ENCODE assay signal across 18 cellular contexts in the genomic region with DNA sequence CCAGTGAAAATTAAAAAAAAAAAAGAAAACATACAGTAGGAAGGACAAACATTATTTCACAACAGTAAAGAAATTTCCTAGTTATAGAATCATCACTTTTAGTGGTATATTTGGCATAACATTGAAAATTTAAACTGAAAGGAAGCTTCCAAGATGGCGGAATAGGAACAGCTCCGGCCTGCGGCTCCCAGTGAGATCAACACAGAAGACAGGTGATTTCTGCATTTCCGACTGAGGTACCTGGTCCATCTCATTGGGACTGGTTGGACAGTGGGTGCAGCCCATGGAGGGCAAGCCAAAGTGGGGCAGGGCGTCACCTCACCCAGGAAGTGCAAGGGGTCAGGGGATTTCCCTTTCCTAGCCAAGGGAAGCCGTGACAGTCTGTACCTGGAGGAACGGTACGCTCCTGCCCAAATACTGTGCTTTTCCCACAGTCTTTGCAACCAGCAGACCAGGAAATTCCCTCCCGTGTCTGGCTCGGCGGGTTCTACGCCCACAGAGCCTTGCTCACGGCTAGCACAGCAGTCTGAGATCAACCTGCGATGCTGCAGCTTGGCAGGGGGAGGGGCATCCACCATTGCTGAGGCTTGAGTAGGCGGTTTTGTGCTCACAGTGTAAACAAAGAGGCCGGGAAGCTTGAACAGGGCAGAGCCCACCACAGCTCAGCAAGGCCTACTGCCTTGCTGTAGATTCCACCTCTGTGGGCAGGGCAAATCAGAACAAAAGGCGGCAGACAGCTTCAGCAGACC. TPM values are rescaled to one million over a fixed set of nuclear protein-coding genes. Genes with fewer than 3 reads are reported as not detected.
"Had no signal": no experiment of that assay in that cellular context is flagged by ENCODE, and none has a peak within 500 bp of the region (broad histone marks: within the 10 kb centered on the region; RNA-seq: fewer than 3 reads in every experiment).

No MANE protein-coding gene starts in this region.

- H3K4me1 ChIP-seq: breast epithelium, heart right ventricle, right lobe of liver, spleen, suprapubic skin had no signal

- H3K4me3 ChIP-seq: breast epithelium, heart right ventricle, right lobe of liver, spleen, suprapubic skin had no signal

- ATAC-seq: heart right ventricle; right lobe of liver; stimulated activated naive B cell treated with anti-CD40 and anti-IgM and Interleukin-4, amounts not matched to agents 10 μg/mL and 1 μg/mL and 100 μg/mL, for 72 hours had no signal

- H3K36me3 ChIP-seq: breast epithelium, spleen, suprapubic skin had no signal

- H3K27ac Mint-ChIP-seq: activated naive CD8-positive, alpha-beta T cell treated with anti-CD3 and anti-CD28 coated beads for 36 hours; activated T-helper 2 cell treated with anti-CD3 and anti-CD28 coated beads, Interferon-gamma antibody, Interleukin-2, Interleukin-4, amounts not matched to agents 10 μg/mL and 5 μg/mL and 100 μg/mL, durations not matched to agents 14 hours and 24 hours and 36 hours; mesothelial cell of epicardium; stimulated activated naive B cell treated with anti-CD40 and anti-IgM and Interleukin-4, amounts not matched to agents 10 μg/mL and 1 μg/mL and 100 μg/mL, for 72 hours; type B pancreatic cell had no signal

- H3K36me3 Mint-ChIP-seq: mesothelial cell of epicardium; stimulated activated naive B cell treated with anti-CD40 and anti-IgM and Interleukin-4, amounts not matched to agents 10 μg/mL and 1 μg/mL and 100 μg/mL, for 72 hours; type B pancreatic cell had no signal

- H3K4me3 Mint-ChIP-seq: activated naive CD8-positive, alpha-beta T cell treated with anti-CD3 and anti-CD28 coated beads for 36 hours; mesothelial cell of epicardium; naive B cell; stimulated activated naive B cell treated with anti-CD40 and anti-IgM and Interleukin-4, amounts not matched to agents 10 μg/mL and 1 μg/mL and 100 μg/mL, for 72 hours; type B pancreatic cell had no signal

- H3K4me1 Mint-ChIP-seq: activated naive CD8-positive, alpha-beta T cell treated with anti-CD3 and anti-CD28 coated beads for 36 hours; mesothelial cell of epicardium; naive B cell; stimulated activated naive B cell treated with anti-CD40 and anti-IgM and Interleukin-4, amounts not matched to agents 10 μg/mL and 1 μg/mL and 100 μg/mL, for 72 hours had no signal

- H3K27me3 ChIP-seq: breast epithelium, heart right ventricle, right lobe of liver, suprapubic skin had no signal

- DNase-seq: activated CD4-positive, CD25-positive, alpha-beta regulatory T cell treated with anti-CD3 and anti-CD28 coated beads, Interleukin-2, amount 50 U/mL, for 72 hours; activated naive CD8-positive, alpha-beta T cell treated with anti-CD3 and anti-CD28 coated beads for 36 hours; anterior cingulate cortex; heart right ventricle; naive B cell; right lobe of liver; SHP77; spleen; stimulated activated CD4-positive, alpha-beta T cell treated with anti-CD3 and anti-CD28 coated beads, Interleukin-1b, Interleukin-23, amount 100 ng/mL, for 48 hours; stimulated activated naive B cell treated with anti-CD40 and anti-IgM and Interleukin-4, amounts not matched to agents 10 μg/mL and 1 μg/mL and 100 μg/mL, for 72 hours had no signal

- H3K9me3 ChIP-seq: right lobe of liver had no signal

- H3K27ac ChIP-seq: breast epithelium, heart right ventricle, right lobe of liver, spleen, suprapubic skin had no signal

RNA-seq across cellular contexts. Expression of gene PON3, which starts 19.4 kb away (rescaled TPM):
- total RNA-seq: mesothelial cell of epicardium had no signal

RNA-seq across cellular contexts. Expression of gene PON1, which starts 52.5 kb away (rescaled TPM):
- total RNA-seq: activated naive CD8-positive, alpha-beta T cell treated with anti-CD3 and anti-CD28 coated beads for 36 hours; activated T-helper 2 cell treated with anti-CD3 and anti-CD28 coated beads, Interferon-gamma antibody, Interleukin-2, Interleukin-4, amounts not matched to agents 10 μg/mL and 5 μg/mL and 100 μg/mL, durations not matched to agents 14 hours and 24 hours and 36 hours; fibroblast of lung; frontal cortex; heart right ventricle; mesothelial cell of epicardium; spleen; T-helper 2 cell treated with Interferon-gamma antibody and Interleukin-4, amounts not matched to agents 100 ng/mL and 5 ng/mL, for 36 hours had no signal
